ENCODE assay signal across 1 cellular context in the genomic region with DNA sequence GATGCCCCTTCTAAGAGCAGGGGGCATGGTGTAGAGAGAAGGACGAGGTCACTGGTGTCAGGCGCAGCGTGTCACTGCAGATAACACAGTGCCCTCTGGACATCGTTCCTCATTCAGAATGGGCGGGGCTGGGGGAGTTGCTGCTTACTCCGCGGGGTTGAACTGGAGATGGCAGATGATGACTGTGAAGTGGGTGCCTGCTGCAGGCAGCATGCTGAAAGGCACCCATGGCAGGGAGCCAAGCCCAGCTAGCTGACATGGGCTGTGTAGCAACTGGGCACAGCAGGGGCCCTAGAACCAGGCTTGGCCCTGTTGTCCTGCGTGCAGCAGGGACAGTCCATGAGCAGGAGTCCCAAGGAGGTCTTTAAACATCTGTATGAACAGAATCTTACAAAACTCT.
A peak's percentile ranks its signal among the peaks of the same experiment; 100 is the strongest.
TF ChIP-seq lines count a peak whose summit lies in the region.
"Not testable (repeated sequence)": the region's sequence is repeated elsewhere in the genome, so short reads cannot be mapped to it uniquely, and the experiment has no call there.

No MANE protein-coding gene starts in this region.

TF ChIP-seq in K562, 482 proteins besides CTCF, POLR2A, EP300 and RAD21:
- TF ChIP-seq, protein P1, sequence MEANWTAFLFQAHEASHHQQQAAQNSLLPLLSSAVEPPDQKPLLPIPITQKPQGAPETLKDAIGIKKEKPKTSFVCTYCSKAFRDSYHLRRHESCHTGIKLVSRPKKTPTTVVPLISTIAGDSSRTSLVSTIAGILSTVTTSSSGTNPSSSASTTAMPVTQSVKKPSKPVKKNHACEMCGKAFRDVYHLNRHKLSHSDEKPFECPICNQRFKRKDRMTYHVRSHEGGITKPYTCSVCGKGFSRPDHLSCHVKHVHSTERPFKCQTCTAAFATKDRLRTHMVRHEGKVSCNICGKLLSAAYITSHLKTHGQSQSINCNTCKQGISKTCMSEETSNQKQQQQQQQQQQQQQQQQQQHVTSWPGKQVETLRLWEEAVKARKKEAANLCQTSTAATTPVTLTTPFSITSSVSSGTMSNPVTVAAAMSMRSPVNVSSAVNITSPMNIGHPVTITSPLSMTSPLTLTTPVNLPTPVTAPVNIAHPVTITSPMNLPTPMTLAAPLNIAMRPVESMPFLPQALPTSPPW (CRISPR knock-in tag; IDR thresholded peaks at IDR 0.05), result peak; percentile 31
- peak; percentile 38; the same call in 1 of the 2 replicates for TF ChIP-seq ZNF316 (IDR thresholded peaks at IDR 0.05)
- TF ChIP-seq NFIC (IDR thresholded peaks at IDR 0.05), result peak; percentile 84
- TF ChIP-seq ATF1 (CRISPR knock-in tag; IDR thresholded peaks at IDR 0.05), result not testable (repeated sequence)
- 0 out of 2 replicates have a peak, but pooled peaks have one; percentile 13 for TF ChIP-seq ATF1 (tag; IDR thresholded peaks at IDR 0.05)
